Comparison of ENCODE assay signal across 10 cellular contexts in the genomic region with DNA sequence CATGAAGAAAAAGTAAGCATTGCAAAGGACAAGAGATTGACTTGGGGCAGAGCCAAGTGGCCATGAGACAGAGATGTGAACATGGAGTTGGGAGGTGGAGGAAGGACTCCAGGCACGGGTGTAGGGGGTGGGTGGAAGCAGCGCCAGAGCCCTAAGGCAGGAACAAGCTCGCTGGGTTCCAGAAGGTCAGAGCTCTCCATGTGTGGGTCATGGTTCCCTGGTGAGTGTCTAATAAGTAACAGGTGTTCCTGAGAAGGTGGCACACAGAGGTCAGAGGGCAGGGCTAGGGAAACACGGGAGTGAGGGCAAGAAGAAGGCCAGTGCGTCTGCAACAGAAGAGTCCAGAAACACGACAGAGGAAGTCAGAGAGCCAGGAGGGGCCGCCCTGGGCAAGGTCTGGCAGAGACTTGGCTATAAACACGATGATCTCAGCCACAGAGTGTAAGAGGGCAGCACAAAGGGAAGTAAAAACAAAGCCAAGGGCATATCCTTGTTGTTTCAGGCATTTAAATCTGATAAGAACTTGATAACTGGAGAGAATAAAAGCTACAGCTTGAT.
DNase-seq lines count a peak whose midpoint lies in the region; ATAC-seq, FAIRE-seq and TF ChIP-seq lines count a peak whose summit lies in the region.
"Had no signal": no experiment of that assay in that cellular context is flagged by ENCODE, and none has a peak within 500 bp of the region (broad histone marks: within the 10 kb centered on the region; RNA-seq: fewer than 3 reads in every experiment).

No MANE protein-coding gene starts in this region.

- no peak for FAIRE-seq in bronchial epithelial cell (lab: Jason Lieb, UNC)

- H3K4me1 Mint-ChIP-seq in activated CD4-positive, alpha-beta memory T cell treated with anti-CD3 and anti-CD28 coated beads, Interleukin-2, amount 10 ng/mL, durations not matched to agents 7 days and 5 days: no peaks in the 10 kb centered on the region
- no peaks in the 10 kb centered on the region for H3K4me1 Mint-ChIP-seq in effector memory CD8-positive, alpha-beta T cell (ENCODE audit: low read depth in 2 of 2)

- H3K9me3 Mint-ChIP-seq in activated CD4-positive, alpha-beta memory T cell treated with anti-CD3 and anti-CD28 coated beads, Interleukin-2, amount 10 ng/mL, durations not matched to agents 7 days and 5 days: no peaks in the 10 kb centered on the region
- H3K9me3 Mint-ChIP-seq in effector memory CD8-positive, alpha-beta T cell: no peaks in the 10 kb centered on the region
- H3K9me3 Mint-ChIP-seq: IgD-negative memory B cell had no signal

- H3K36me3 Mint-ChIP-seq in activated CD4-positive, alpha-beta memory T cell treated with anti-CD3 and anti-CD28 coated beads, Interleukin-2, amount 10 ng/mL, durations not matched to agents 7 days and 5 days (ENCODE audit: low read depth): no peaks in the 10 kb centered on the region
- no peaks in the 10 kb centered on the region for H3K36me3 Mint-ChIP-seq in effector memory CD8-positive, alpha-beta T cell (ENCODE audit: insufficient read depth)
- H3K36me3 Mint-ChIP-seq: IgD-negative memory B cell had no signal

- H3K36me3 ChIP-seq in bronchial epithelial cell (ENCODE audit: control insufficient read depth, insufficient read depth, low read length): no peaks in the 10 kb centered on the region
- H3K36me3 ChIP-seq: vagina had no signal

- H3K4me3 Mint-ChIP-seq in activated CD4-positive, alpha-beta memory T cell treated with anti-CD3 and anti-CD28 coated beads, Interleukin-2, amount 10 ng/mL, durations not matched to agents 7 days and 5 days: no peak overlapping the region
- H3K4me3 Mint-ChIP-seq in effector memory CD8-positive, alpha-beta T cell: no peak overlapping the region
- H3K4me3 Mint-ChIP-seq: IgD-negative memory B cell had no signal

- POLR2A ChIA-PET in activated CD4-positive, alpha-beta memory T cell treated with anti-CD3 and anti-CD28 coated beads, Interleukin-2, amount 10 ng/mL, durations not matched to agents 7 days and 5 days (lab: Charles Lee): no interaction called here
- POLR2A ChIA-PET in GM10248 (lab: Yijun Ruan, JAX): no interaction called here

- TF ChIP-seq CTCF in NB4 (IDR thresholded peaks at IDR 0.05; ENCODE audit: low read depth, low read length) (no peak), bronchial epithelial cell (IDR thresholded peaks at IDR 0.05; ENCODE audit: insufficient read depth, low read length, severe bottlenecking) (no peak), GM10248 (IDR thresholded peaks at IDR 0.05; ENCODE audit: control extremely low read depth, extremely low read depth, low read depth, missing control alignments) (no peak)

- H3K27ac Mint-ChIP-seq in activated CD4-positive, alpha-beta memory T cell treated with anti-CD3 and anti-CD28 coated beads, Interleukin-2, amount 10 ng/mL, durations not matched to agents 7 days and 5 days: no peak overlapping the region
- no peak overlapping the region for H3K27ac Mint-ChIP-seq in effector memory CD8-positive, alpha-beta T cell
- H3K27ac Mint-ChIP-seq: IgD-negative memory B cell had no signal

- no peaks in the 10 kb centered on the region for H3K27me3 ChIP-seq in bronchial epithelial cell (ENCODE audit: control insufficient read depth, insufficient read depth, low read length)
- H3K27me3 ChIP-seq: vagina had no signal

- DNase-seq in ACHN: peak; percentile 17
- DNase-seq in NB4 (ENCODE audit: low read depth): peak; percentile 49
- peak; percentile 46 for DNase-seq in bronchial epithelial cell (ENCODE audit: low read depth)
- DNase-seq in medulla oblongata (ENCODE audit: extremely low spot score): peak; percentile 78
- DNase-seq in activated CD4-positive, alpha-beta memory T cell treated with anti-CD3 and anti-CD28 coated beads, Interleukin-2, amount 10 ng/mL, durations not matched to agents 7 days and 5 days: no peak
- no peak for DNase-seq in SW 1271 (lab: John Stamatoyannopoulos, UW)
- no peak for DNase-seq in GM10248 (ENCODE audit: extremely low spot score)
- no peak for DNase-seq in effector memory CD8-positive, alpha-beta T cell

- CTCF ChIA-PET in activated CD4-positive, alpha-beta memory T cell treated with anti-CD3 and anti-CD28 coated beads, Interleukin-2, amount 10 ng/mL, durations not matched to agents 7 days and 5 days (lab: Charles Lee): no interaction called here
- CTCF ChIA-PET in GM10248 (lab: Yijun Ruan, JAX): interaction anchor here (1.4 kb wide), 1 partner anchor 11 kb away, joined by 3 read pairs; no protein-coding TSS in a partner anchor

- H3K27me3 Mint-ChIP-seq in activated CD4-positive, alpha-beta memory T cell treated with anti-CD3 and anti-CD28 coated beads, Interleukin-2, amount 10 ng/mL, durations not matched to agents 7 days and 5 days: peaks cover 26% of the 10 kb centered on the region
- H3K27me3 Mint-ChIP-seq in effector memory CD8-positive, alpha-beta T cell: peaks cover 45 to 69% of the 10 kb centered on the region in 2 donors

- in situ Hi-C loops in ACHN (cut with HindIII; ENCODE audit: low pct_ligation_motif_present, low pct_unique_long_range_greater_than_20kb, low sequenced_read_pairs): no loop called here

- no peak for TF ChIP-seq POLR2A in NB4 (IDR thresholded peaks at IDR 0.05; ENCODE audit: extremely low read depth, insufficient read length)

- no peak overlapping the region for H3K4me3 ChIP-seq in NB4 (ENCODE audit: low read depth, low read length)
- no peak overlapping the region for H3K4me3 ChIP-seq in bronchial epithelial cell (ENCODE audit: low read depth, low read length)
- H3K4me3 ChIP-seq: vagina had no signal

- no peak for ATAC-seq in effector memory CD8-positive, alpha-beta T cell (replicated peaks)

Comparison
In these comparisons a context has a peak if more than half of its experiments do, and no peak if none do; other contexts are left out.
1. DNase-seq: peak in ACHN (single experiment), NB4 (single experiment), bronchial epithelial cell (single experiment) and medulla oblongata (single experiment); none in activated CD4-positive, alpha-beta memory T cell treated with anti-CD3 and anti-CD28 coated beads, Interleukin-2, amount 10 ng/mL, durations not matched to agents 7 days and 5 days (single experiment), SW 1271 (0 of 2), GM10248 (single experiment) and effector memory CD8-positive, alpha-beta T cell (0 of 3).